ENCODE assay signal across 8 cellular contexts in the genomic region with DNA sequence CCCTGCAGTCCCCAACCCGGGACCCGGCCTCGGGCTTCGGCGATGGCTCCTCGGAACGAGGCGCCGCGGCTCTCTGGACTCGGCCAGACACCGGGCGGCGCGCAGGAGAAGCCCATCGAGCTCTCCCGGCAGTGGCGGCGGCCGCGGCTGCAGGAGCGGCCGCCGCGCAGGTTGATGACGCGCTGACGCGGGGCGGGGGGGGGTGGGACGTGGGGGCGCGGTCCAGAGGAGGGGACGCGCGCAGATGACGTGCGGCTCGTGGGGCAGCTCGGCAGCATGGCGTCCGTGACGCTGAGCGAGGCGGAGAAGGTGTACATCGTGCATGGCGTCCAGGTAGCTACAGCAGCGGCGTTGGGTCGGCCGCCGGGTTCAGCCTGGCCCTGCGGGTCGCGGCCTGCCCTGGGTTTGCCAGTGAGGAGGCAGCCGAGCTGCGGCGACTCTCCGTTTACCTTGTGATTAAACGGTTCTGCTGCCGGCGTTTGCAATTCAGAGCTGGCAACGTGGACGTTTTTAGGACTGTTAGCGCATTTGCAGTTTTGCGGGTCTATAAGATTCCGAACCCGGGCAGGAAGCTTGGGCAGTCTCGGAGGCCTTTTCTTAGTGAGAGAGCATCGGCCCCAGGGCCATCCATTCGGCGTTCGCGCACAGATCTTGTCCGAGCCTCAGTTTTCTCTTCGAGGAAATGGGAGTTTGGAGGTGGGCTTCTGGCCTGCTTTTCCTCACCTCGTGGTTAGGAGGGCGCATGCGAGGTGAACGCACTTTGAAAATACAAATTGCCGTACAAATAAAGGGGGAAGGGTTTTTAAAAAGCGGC. TPM values are rescaled to one million over a fixed set of nuclear protein-coding genes. Genes with fewer than 3 reads are reported as not detected.
A peak's percentile ranks its signal among the peaks of the same experiment; 100 is the strongest.
DNase-seq lines count a peak whose midpoint lies in the region; ATAC-seq and TF ChIP-seq lines count a peak whose summit lies in the region.

A gene (plus strand): TSS at position 243 of the 814 bp plus-strand sequence. CDS start 34 bp downstream, at position 277.
A gene with protein sequence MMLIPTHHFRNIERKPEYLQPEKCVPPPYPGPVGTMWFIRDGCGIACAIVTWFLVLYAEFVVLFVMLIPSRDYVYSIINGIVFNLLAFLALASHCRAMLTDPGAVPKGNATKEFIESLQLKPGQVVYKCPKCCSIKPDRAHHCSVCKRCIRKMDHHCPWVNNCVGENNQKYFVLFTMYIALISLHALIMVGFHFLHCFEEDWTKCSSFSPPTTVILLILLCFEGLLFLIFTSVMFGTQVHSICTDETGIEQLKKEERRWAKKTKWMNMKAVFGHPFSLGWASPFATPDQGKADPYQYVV (minus strand): TSS at position 173 of the 814 bp plus-strand sequence. CDS start 16,738 bp downstream, outside the sequence.

- peaks cover 30% of the 10 kb centered on the region for H3K36me3 Mint-ChIP-seq in Calu3 (ENCODE audit: insufficient read depth, unreplicated experiment)
- H3K36me3 Mint-ChIP-seq in activated T-cell treated with anti-CD3 and anti-CD28 coated beads, Interleukin-2, amount 50 U/mL, for 4 hours (ENCODE audit: insufficient read depth) = peaks cover 8% of the 10 kb centered on the region

- ATAC-seq in GM21381 (IDR thresholded peaks at IDR 0.05; ENCODE audit: unreplicated experiment) (peak; percentile 73), esophagus mucosa (peak; percentile 93)
- ATAC-seq in activated T-cell treated with anti-CD3 and anti-CD28 coated beads, Interleukin-2, amount 50 U/mL, for 4 hours = peak; percentile 91 to 92

- CTCF ChIA-PET in Calu3 (lab: Charles Lee) = interaction anchor here (0.6 to 1.4 kb wide), 5 partner anchors 9 to 129 kb away, joined by 3 to 5 read pairs (median 3); no protein-coding TSS in a partner anchor

- H3K9me3 ChIP-seq in muscle layer of duodenum (ENCODE audit: control insufficient read depth in 1 of 2, low read length in 2 of 2) = no peaks in the 10 kb centered on the region

- no peaks in the 10 kb centered on the region for H3K27me3 ChIP-seq in muscle layer of duodenum (ENCODE audit: low read depth, low read length)

- H3K9me3 Mint-ChIP-seq in Calu3 (ENCODE audit: low read depth, unreplicated experiment) = no peaks in the 10 kb centered on the region
- no peaks in the 10 kb centered on the region for H3K9me3 Mint-ChIP-seq in activated T-cell treated with anti-CD3 and anti-CD28 coated beads, Interleukin-2, amount 50 U/mL, for 4 hours

- intact Hi-C loops in Calu3 (cut with micrococcal nuclease; ENCODE audit: unreplicated experiment) = no loop called here

- no peaks in the 10 kb centered on the region for H3K36me3 ChIP-seq in muscle layer of duodenum (ENCODE audit: control insufficient read depth in 1 of 2, insufficient read depth in 2 of 2, low read length in 2 of 2)

- peak within 1 kb of the TSS; percentile 83 for H3K27ac Mint-ChIP-seq in Calu3 (ENCODE audit: unreplicated experiment)

- TF ChIP-seq CTCF in Calu3 (IDR thresholded peaks at IDR 0.05; ENCODE audit: unreplicated experiment) = no peak

- H3K4me1 ChIP-seq in muscle layer of duodenum (ENCODE audit: control insufficient read depth in 1 of 2, insufficient read depth in 2 of 2, low read length in 2 of 2) = peaks cover 12 to 30% of the 10 kb centered on the region in 2 donors

- BruUV-seq in Calu3 (replicated peaks; lab: Mats Ljungman, UMichigan) = no TSS peak

- no peaks in the 10 kb centered on the region for H3K27me3 Mint-ChIP-seq in Calu3 (ENCODE audit: unreplicated experiment)
- H3K27me3 Mint-ChIP-seq in activated T-cell treated with anti-CD3 and anti-CD28 coated beads, Interleukin-2, amount 50 U/mL, for 4 hours (ENCODE audit: low read depth) = no peaks in the 10 kb centered on the region

- H3K27ac ChIP-seq in muscle layer of duodenum (ENCODE audit: low read length) = peak within 1 kb of the TSS; percentile 90

- H3K4me1 Mint-ChIP-seq in Calu3 (ENCODE audit: low read depth, unreplicated experiment) = peaks cover 51% of the 10 kb centered on the region
- peaks cover 55% of the 10 kb centered on the region for H3K4me1 Mint-ChIP-seq in activated T-cell treated with anti-CD3 and anti-CD28 coated beads, Interleukin-2, amount 50 U/mL, for 4 hours (ENCODE audit: low read depth)

- DNase-seq in Calu3 (peak; percentile 80), HUDEP-2 (lab: John Stamatoyannopoulos, UW; ENCODE audit: unreplicated experiment in 76 of 76) (peak in 72 of 76 experiments; percentile 7 to 83 (median 66))
- peak; percentile 84 for DNase-seq in activated T-cell treated with anti-CD3 and anti-CD28 coated beads, Interleukin-2, amount 50 U/mL, for 4 hours
- DNase-seq in stimulated activated CD8-positive, alpha-beta memory T cell treated with anti-CD3 and anti-CD28 coated beads, Interleukin-7, amount 100 ng/mL, for 24 hours (ENCODE audit: low read depth) = peak; percentile 66

- H3K4me3 ChIP-seq in muscle layer of duodenum (ENCODE audit: low read depth in 1 of 2, low read length in 2 of 2) = peak within 1 kb of the TSS; percentile 83 to 92

- peak within 1 kb of the TSS; percentile 91 for H3K4me3 Mint-ChIP-seq in Calu3 (ENCODE audit: low read depth, unreplicated experiment)
- peak within 1 kb of the TSS; percentile 98 for H3K4me3 Mint-ChIP-seq in activated T-cell treated with anti-CD3 and anti-CD28 coated beads, Interleukin-2, amount 50 U/mL, for 4 hours

TF ChIP-seq in PFSK-1, 5 proteins besides CTCF, POLR2A, EP300 and RAD21:
- TF ChIP-seq FOXP2 (optimal IDR thresholded peaks at IDR 0.05; ENCODE audit: borderline replicate concordance, extremely low read depth, extremely low read length, insufficient read depth) (peak; percentile 72), SIN3A (IDR thresholded peaks at IDR 0.05; ENCODE audit: borderline replicate concordance, insufficient read depth, low read length) (peak; percentile 18; the same call in 1 of the 2 replicates), POLR2AphosphoS5 (IDR thresholded peaks at IDR 0.05; ENCODE audit: low read depth, low read length) (peak; percentile 57; the same call in 1 of the 2 replicates), TAF1 (IDR thresholded peaks at IDR 0.05; ENCODE audit: borderline replicate concordance, insufficient read depth, low read length) (peak; percentile 75; the same call in 1 of the 2 replicates)
- TF ChIP-seq, protein P1, sequence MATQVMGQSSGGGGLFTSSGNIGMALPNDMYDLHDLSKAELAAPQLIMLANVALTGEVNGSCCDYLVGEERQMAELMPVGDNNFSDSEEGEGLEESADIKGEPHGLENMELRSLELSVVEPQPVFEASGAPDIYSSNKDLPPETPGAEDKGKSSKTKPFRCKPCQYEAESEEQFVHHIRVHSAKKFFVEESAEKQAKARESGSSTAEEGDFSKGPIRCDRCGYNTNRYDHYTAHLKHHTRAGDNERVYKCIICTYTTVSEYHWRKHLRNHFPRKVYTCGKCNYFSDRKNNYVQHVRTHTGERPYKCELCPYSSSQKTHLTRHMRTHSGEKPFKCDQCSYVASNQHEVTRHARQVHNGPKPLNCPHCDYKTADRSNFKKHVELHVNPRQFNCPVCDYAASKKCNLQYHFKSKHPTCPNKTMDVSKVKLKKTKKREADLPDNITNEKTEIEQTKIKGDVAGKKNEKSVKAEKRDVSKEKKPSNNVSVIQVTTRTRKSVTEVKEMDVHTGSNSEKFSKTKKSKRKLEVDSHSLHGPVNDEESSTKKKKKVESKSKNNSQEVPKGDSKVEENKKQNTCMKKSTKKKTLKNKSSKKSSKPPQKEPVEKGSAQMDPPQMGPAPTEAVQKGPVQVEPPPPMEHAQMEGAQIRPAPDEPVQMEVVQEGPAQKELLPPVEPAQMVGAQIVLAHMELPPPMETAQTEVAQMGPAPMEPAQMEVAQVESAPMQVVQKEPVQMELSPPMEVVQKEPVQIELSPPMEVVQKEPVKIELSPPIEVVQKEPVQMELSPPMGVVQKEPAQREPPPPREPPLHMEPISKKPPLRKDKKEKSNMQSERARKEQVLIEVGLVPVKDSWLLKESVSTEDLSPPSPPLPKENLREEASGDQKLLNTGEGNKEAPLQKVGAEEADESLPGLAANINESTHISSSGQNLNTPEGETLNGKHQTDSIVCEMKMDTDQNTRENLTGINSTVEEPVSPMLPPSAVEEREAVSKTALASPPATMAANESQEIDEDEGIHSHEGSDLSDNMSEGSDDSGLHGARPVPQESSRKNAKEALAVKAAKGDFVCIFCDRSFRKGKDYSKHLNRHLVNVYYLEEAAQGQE (IDR thresholded peaks at IDR 0.05; ENCODE audit: insufficient read depth in 1 of 2, low read depth in 2 of 2, low read length in 2 of 2) = no peak

RNA-seq across cellular contexts. Expression of the first gene that starts in this region (rescaled TPM):
- total RNA-seq in Calu3 (2022) = 44.1 and 50.1 TPM in 2 replicates
- 66.7 TPM for polyA plus RNA-seq in PFSK-1 (2012; ENCODE audit: insufficient read length, low read depth)
- total RNA-seq in activated T-cell treated with anti-CD3 and anti-CD28 coated beads, Interleukin-2, amount 50 U/mL, for 4 hours = 10 to 100 TPM; 75.4 to 88.8 (median 83.4) TPM
- total RNA-seq in esophagus mucosa = 32.5 TPM

RNA-seq across cellular contexts. Expression of the second gene that starts in this region (rescaled TPM):
- total RNA-seq in Calu3 (2022) (83.0 and 84.9 TPM in 2 replicates), esophagus mucosa (72.3 TPM)
- 33.0 TPM for polyA plus RNA-seq in PFSK-1 (2012; ENCODE audit: insufficient read length, low read depth)
- 10 to 100 TPM; 33.6 to 44.5 (median 34.6) TPM for total RNA-seq in activated T-cell treated with anti-CD3 and anti-CD28 coated beads, Interleukin-2, amount 50 U/mL, for 4 hours

Comparison
In these comparisons a context has a peak if more than half of its experiments do, and no peak if none do; other contexts are left out.
1. Peak in every context shown above with its lines: DNase-seq, ATAC-seq, H3K4me3 ChIP-seq and H3K27ac ChIP-seq.